In genomic region chr19:38912600-38913514, GRCh38 we compare ENCODE assay signal across 17 cellular contexts. TPM values are rescaled to one million over a fixed set of nuclear protein-coding genes. Genes with fewer than 3 reads are reported as not detected.
DNase-seq lines count a peak whose midpoint lies in the region; ATAC-seq, FAIRE-seq and TF ChIP-seq lines count a peak whose summit lies in the region.
"Had no signal": no experiment of that assay in that cellular context is flagged by ENCODE, and none has a peak within 500 bp of the region (broad histone marks: within the 10 kb centered on the region; RNA-seq: fewer than 3 reads in every experiment).

No MANE protein-coding gene starts in this region.

- no peak overlapping the region for H3K4me3 ChIP-seq in bronchial epithelial cell (ENCODE audit: low read depth, low read length)
- H3K4me3 ChIP-seq: hepatocyte, transverse colon had no signal

- no peaks in the 10 kb centered on the region for H3K9me3 Mint-ChIP-seq in activated naive CD8-positive, alpha-beta T cell treated with anti-CD3 and anti-CD28 coated beads, Interleukin-2, amount 50 U/mL, for 24 hours
- peaks cover under 1% of the 10 kb centered on the region for H3K9me3 Mint-ChIP-seq in activated naive CD8-positive, alpha-beta T cell treated with anti-CD3 and anti-CD28 coated beads for 36 hours
- H3K9me3 Mint-ChIP-seq in stimulated activated naive B cell treated with anti-CD40 and anti-IgM and Interleukin-4, amounts not matched to agents 10 μg/mL and 1 μg/mL and 100 μg/mL, for 72 hours = no peaks in the 10 kb centered on the region
- H3K9me3 Mint-ChIP-seq: IgD-negative memory B cell, naive B cell had no signal

- peaks cover 12% of the 10 kb centered on the region for H3K4me1 Mint-ChIP-seq in activated naive CD8-positive, alpha-beta T cell treated with anti-CD3 and anti-CD28 coated beads, Interleukin-2, amount 50 U/mL, for 24 hours
- peaks cover 13% of the 10 kb centered on the region for H3K4me1 Mint-ChIP-seq in activated naive CD8-positive, alpha-beta T cell treated with anti-CD3 and anti-CD28 coated beads for 36 hours
- peaks cover 7 to 10% of the 10 kb centered on the region in 2 donors for H3K4me1 Mint-ChIP-seq in stimulated activated naive B cell treated with anti-CD40 and anti-IgM and Interleukin-4, amounts not matched to agents 10 μg/mL and 1 μg/mL and 100 μg/mL, for 72 hours

- H3K36me3 Mint-ChIP-seq in activated naive CD8-positive, alpha-beta T cell treated with anti-CD3 and anti-CD28 coated beads, Interleukin-2, amount 50 U/mL, for 24 hours (ENCODE audit: low read depth) = peaks cover 2% of the 10 kb centered on the region
- H3K36me3 Mint-ChIP-seq in activated naive CD8-positive, alpha-beta T cell treated with anti-CD3 and anti-CD28 coated beads for 36 hours = peaks cover 15% of the 10 kb centered on the region
- H3K36me3 Mint-ChIP-seq in stimulated activated naive B cell treated with anti-CD40 and anti-IgM and Interleukin-4, amounts not matched to agents 10 μg/mL and 1 μg/mL and 100 μg/mL, for 72 hours = peaks cover 36 to 41% of the 10 kb centered on the region in 2 donors

- TF ChIP-seq CTCF in bronchial epithelial cell (IDR thresholded peaks at IDR 0.05; ENCODE audit: insufficient read depth, low read length, severe bottlenecking) = no peak

- H3K27me3 ChIP-seq in bronchial epithelial cell (ENCODE audit: control insufficient read depth, insufficient read depth, low read length) = no peaks in the 10 kb centered on the region
- H3K27me3 ChIP-seq: hepatocyte had no signal

- no peak for DNase-seq in activated naive CD8-positive, alpha-beta T cell treated with anti-CD3 and anti-CD28 coated beads, Interleukin-2, amount 50 U/mL, for 24 hours
- no peak for DNase-seq in activated naive CD8-positive, alpha-beta T cell treated with anti-CD3 and anti-CD28 coated beads for 36 hours
- DNase-seq in MV-4-11 (lab: John Stamatoyannopoulos, UW) (peak; percentile 100), bronchial epithelial cell (ENCODE audit: low read depth) (no peak), NCI-H524 (lab: John Stamatoyannopoulos, UW) (no peak)
- no peak for DNase-seq in stimulated activated naive B cell treated with anti-CD40 and anti-IgM and Interleukin-4, amounts not matched to agents 10 μg/mL and 1 μg/mL and 100 μg/mL, for 72 hours
- DNase-seq in activated CD4-positive, CD25-positive, alpha-beta regulatory T cell treated with anti-CD3 and anti-CD28 coated beads, Interleukin-2, amount 50 U/mL, for 72 hours = no peak
- DNase-seq: activated CD8-positive, alpha-beta memory T cell treated with anti-CD3 and anti-CD28 coated beads, Interleukin-2, amount 50 U/mL, for 48 hours; amniotic stem cell; naive B cell; NCI-H1436 treated with DMSO at 0.1 percent for 48 hours; NCI-H446; transverse colon had no signal

- peak; percentile 32 for FAIRE-seq in bronchial epithelial cell (lab: Jason Lieb, UNC)

- ATAC-seq in activated naive CD8-positive, alpha-beta T cell treated with anti-CD3 and anti-CD28 coated beads, Interleukin-2, amount 50 U/mL, for 24 hours = peak; percentile 47
- peak; percentile 59 to 64 for ATAC-seq in stimulated activated naive B cell treated with anti-CD40 and anti-IgM and Interleukin-4, amounts not matched to agents 10 μg/mL and 1 μg/mL and 100 μg/mL, for 72 hours (replicated peaks)
- no peak for ATAC-seq in GM18498 (IDR thresholded peaks at IDR 0.05; ENCODE audit: unreplicated experiment)

- peak overlapping the region; percentile 33 for H3K27ac Mint-ChIP-seq in activated naive CD8-positive, alpha-beta T cell treated with anti-CD3 and anti-CD28 coated beads, Interleukin-2, amount 50 U/mL, for 24 hours
- H3K27ac Mint-ChIP-seq in activated naive CD8-positive, alpha-beta T cell treated with anti-CD3 and anti-CD28 coated beads for 36 hours = no peak overlapping the region
- peak overlapping the region; percentile 54 for H3K27ac Mint-ChIP-seq in stimulated activated naive B cell treated with anti-CD40 and anti-IgM and Interleukin-4, amounts not matched to agents 10 μg/mL and 1 μg/mL and 100 μg/mL, for 72 hours
- H3K27ac Mint-ChIP-seq: IgD-negative memory B cell had no signal

- no peak overlapping the region for H3K4me3 Mint-ChIP-seq in activated naive CD8-positive, alpha-beta T cell treated with anti-CD3 and anti-CD28 coated beads, Interleukin-2, amount 50 U/mL, for 24 hours
- no peak overlapping the region for H3K4me3 Mint-ChIP-seq in activated naive CD8-positive, alpha-beta T cell treated with anti-CD3 and anti-CD28 coated beads for 36 hours
- no peak overlapping the region for H3K4me3 Mint-ChIP-seq in stimulated activated naive B cell treated with anti-CD40 and anti-IgM and Interleukin-4, amounts not matched to agents 10 μg/mL and 1 μg/mL and 100 μg/mL, for 72 hours
- H3K4me3 Mint-ChIP-seq: IgD-negative memory B cell, naive B cell had no signal

- H3K27me3 Mint-ChIP-seq in activated naive CD8-positive, alpha-beta T cell treated with anti-CD3 and anti-CD28 coated beads, Interleukin-2, amount 50 U/mL, for 24 hours = no peaks in the 10 kb centered on the region
- no peaks in the 10 kb centered on the region for H3K27me3 Mint-ChIP-seq in activated naive CD8-positive, alpha-beta T cell treated with anti-CD3 and anti-CD28 coated beads for 36 hours
- H3K27me3 Mint-ChIP-seq in stimulated activated naive B cell treated with anti-CD40 and anti-IgM and Interleukin-4, amounts not matched to agents 10 μg/mL and 1 μg/mL and 100 μg/mL, for 72 hours = no peaks in the 10 kb centered on the region
- H3K27me3 Mint-ChIP-seq: IgD-negative memory B cell, naive B cell had no signal

- no peaks in the 10 kb centered on the region for H3K36me3 ChIP-seq in bronchial epithelial cell (ENCODE audit: control insufficient read depth, insufficient read depth, low read length)

RNA-seq across cellular contexts. Expression of gene CCER2, which starts 0.9 kb away (rescaled TPM):
- 1 to 10 TPM in 1 of 2 experiments, under 1 TPM in 1; 0.96 to 1.5 TPM for total RNA-seq in activated naive CD8-positive, alpha-beta T cell treated with anti-CD3 and anti-CD28 coated beads for 36 hours
- 0.13 TPM in 1 of 2 replicates, not detected in the other for total RNA-seq in bronchial epithelial cell
- total RNA-seq: chondrocyte, hepatocyte, transverse colon had no signal

RNA-seq across cellular contexts. Expression of gene NFKBIB, which starts 13.1 kb away (rescaled TPM):
- total RNA-seq in activated naive CD8-positive, alpha-beta T cell treated with anti-CD3 and anti-CD28 coated beads for 36 hours = 10 to 100 TPM; 85.7 to 86.2 TPM
- total RNA-seq in bronchial epithelial cell = 23.2 and 25.9 TPM in 2 replicates

RNA-seq across cellular contexts. Expression of gene SIRT2, which starts 13.4 kb away (rescaled TPM):
- total RNA-seq in activated naive CD8-positive, alpha-beta T cell treated with anti-CD3 and anti-CD28 coated beads for 36 hours = 10 to 100 TPM; 19.4 to 21.2 TPM
- 41.3 and 44.7 TPM in 2 replicates for total RNA-seq in bronchial epithelial cell

RNA-seq across cellular contexts. Expression of gene SARS2, which starts 17.7 kb away (rescaled TPM):
- total RNA-seq in activated naive CD8-positive, alpha-beta T cell treated with anti-CD3 and anti-CD28 coated beads for 36 hours = 10 to 100 TPM; 39.8 to 43.2 TPM
- total RNA-seq in bronchial epithelial cell = 5.4 and 8.2 TPM in 2 replicates

RNA-seq across cellular contexts. Expression of gene MRPS12, which starts 17.9 kb away (rescaled TPM):
- 100 to 1,000 TPM; 114 to 124 TPM for total RNA-seq in activated naive CD8-positive, alpha-beta T cell treated with anti-CD3 and anti-CD28 coated beads for 36 hours
- total RNA-seq in bronchial epithelial cell = 56.5 and 62.4 TPM in 2 replicates
